8 cellular contexts compared by ENCODE assay signal in the genomic region with DNA sequence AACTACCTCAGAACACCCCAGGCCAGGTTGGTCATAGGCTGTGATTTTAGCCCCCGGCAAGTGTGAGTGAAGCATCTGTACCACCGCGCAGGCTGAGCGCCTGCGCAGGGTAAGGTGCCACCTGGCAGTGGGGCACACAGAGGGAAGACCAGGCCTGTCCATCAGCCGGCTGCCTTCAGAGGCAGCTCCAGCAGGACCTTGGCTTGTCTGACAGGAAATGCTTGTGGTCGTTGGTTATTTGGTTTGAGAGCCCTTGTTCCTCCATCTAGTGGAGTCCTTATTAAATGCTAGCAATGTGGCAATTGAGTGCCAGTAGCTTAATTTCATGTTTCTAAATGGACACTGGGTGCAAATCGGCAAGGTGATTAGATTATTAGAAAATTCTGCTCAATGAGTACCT.
DNase-seq lines count a peak whose midpoint lies in the region; ATAC-seq lines count a peak whose summit lies in the region.

No MANE protein-coding gene starts in this region.

- peak overlapping the region; percentile 1 for H3K27ac ChIP-seq in epithelial cell of prostate

- DNase-seq in 8988T, result peak; percentile 38
- DNase-seq in NOMO-1 treated with dmso at 0.1 percent for 144 hours (lab: John Stamatoyannopoulos, UW; ENCODE audit: unreplicated experiment), result peak; percentile 22
- no peak for DNase-seq in epithelial cell of prostate (ENCODE audit: low read depth, low spot score)
- no peak for DNase-seq in DMS153 treated with DMSO at 0.1 percent for 48 hours (lab: John Stamatoyannopoulos, UW; ENCODE audit: unreplicated experiment)
- no peak for DNase-seq in NAMALWA (ENCODE audit: low spot score)

- ATAC-seq in GM18909 (IDR thresholded peaks at IDR 0.05; ENCODE audit: poor library complexity, unreplicated experiment), result peak; percentile 73
- no peak for ATAC-seq in activated CD4-positive, CD25-positive, alpha-beta regulatory T cell treated with anti-CD3 and anti-CD28 coated beads, Interleukin-2, amount 50 U/mL, for 24 hours
- ATAC-seq in GM18868 (IDR thresholded peaks at IDR 0.05; ENCODE audit: unreplicated experiment), result no peak

Comparison
In these comparisons a context has a peak if more than half of its experiments do, and no peak if none do; other contexts are left out.
1. DNase-seq: peak in 8988T (single experiment) and NOMO-1 treated with dmso at 0.1 percent for 144 hours (single experiment); none in epithelial cell of prostate (single experiment), DMS153 treated with DMSO at 0.1 percent for 48 hours (single experiment) and NAMALWA (single experiment).